Comparison of ENCODE assay signal across 16 cellular contexts in genomic region chr15:31212286-31212685, GRCh38.
DNase-seq lines count a peak whose midpoint lies in the region; ATAC-seq and TF ChIP-seq lines count a peak whose summit lies in the region.
"Had no signal": no experiment of that assay in that cellular context is flagged by ENCODE, and none has a peak within 500 bp of the region (broad histone marks: within the 10 kb centered on the region; RNA-seq: fewer than 3 reads in every experiment).

No MANE protein-coding gene starts in this region.

- no peak overlapping the region for H3K9ac ChIP-seq in muscle layer of colon (ENCODE audit: low read length)
- H3K9ac ChIP-seq: GM23248, parathyroid adenoma had no signal

- no peak overlapping the region for H3K4me3 Mint-ChIP-seq in activated T-helper 2 cell treated with anti-CD3 and anti-CD28 coated beads, Interferon-gamma antibody, Interleukin-2, Interleukin-4, amounts not matched to agents 10 μg/mL and 5 μg/mL and 100 μg/mL, durations not matched to agents 14 hours and 24 hours and 36 hours (ENCODE audit: low read depth)
- H3K4me3 Mint-ChIP-seq: stimulated activated naive CD8-positive, alpha-beta T cell treated with anti-CD3 and anti-CD28 coated beads, Interleukin-15, amount 100 ng/mL, for 72 hours had no signal

- H3K27me3 Mint-ChIP-seq in activated T-helper 2 cell treated with anti-CD3 and anti-CD28 coated beads, Interferon-gamma antibody, Interleukin-2, Interleukin-4, amounts not matched to agents 10 μg/mL and 5 μg/mL and 100 μg/mL, durations not matched to agents 14 hours and 24 hours and 36 hours (ENCODE audit: low read depth) = peaks cover 2% of the 10 kb centered on the region
- H3K27me3 Mint-ChIP-seq: stimulated activated naive CD8-positive, alpha-beta T cell treated with anti-CD3 and anti-CD28 coated beads, Interleukin-15, amount 100 ng/mL, for 72 hours had no signal

- H3K4me1 ChIP-seq in right cardiac atrium (ENCODE audit: control insufficient read depth, insufficient read depth, low read length) (peaks cover 4% of the 10 kb centered on the region), muscle layer of colon (ENCODE audit: insufficient read depth, low read length) (peaks cover 17% of the 10 kb centered on the region)
- H3K4me1 ChIP-seq: parathyroid adenoma had no signal

- H3K4me1 Mint-ChIP-seq in activated T-helper 2 cell treated with anti-CD3 and anti-CD28 coated beads, Interferon-gamma antibody, Interleukin-2, Interleukin-4, amounts not matched to agents 10 μg/mL and 5 μg/mL and 100 μg/mL, durations not matched to agents 14 hours and 24 hours and 36 hours (ENCODE audit: low read depth) = peaks cover 36% of the 10 kb centered on the region

- no peak for TF ChIP-seq CTCF in VCaP (conservative IDR thresholded peaks at IDR 0.05)

- peaks cover 15% of the 10 kb centered on the region for H3K9me3 Mint-ChIP-seq in activated T-helper 2 cell treated with anti-CD3 and anti-CD28 coated beads, Interferon-gamma antibody, Interleukin-2, Interleukin-4, amounts not matched to agents 10 μg/mL and 5 μg/mL and 100 μg/mL, durations not matched to agents 14 hours and 24 hours and 36 hours

- intact Hi-C loops in right cardiac atrium (cut with DNase I) (loop anchor here in 3 of 4 donors (5.0 to 10.0 kb wide), 3 partner anchors 113 to 225 kb away; partner anchors contain the start of gene KLF13 (in 1 of the 3)), left ventricle myocardium superior (cut with micrococcal nuclease) (loop anchor here (5.0 kb wide), 1 partner anchor 280 kb away; no protein-coding TSS in a partner anchor)
- intact Hi-C loops in activated T-helper 2 cell treated with anti-CD3 and anti-CD28 coated beads, Interferon-gamma antibody, Interleukin-2, Interleukin-4, amounts not matched to agents 10 μg/mL and 5 μg/mL and 100 μg/mL, durations not matched to agents 14 hours and 24 hours and 36 hours (cut with micrococcal nuclease) = no loop called here

- no peaks in the 10 kb centered on the region for H3K36me3 ChIP-seq in muscle layer of colon (ENCODE audit: insufficient read depth, low read length)
- H3K36me3 ChIP-seq: adrenal gland had no signal

- H3K9me3 ChIP-seq in right cardiac atrium (ENCODE audit: control insufficient read depth, low read length) = no peaks in the 10 kb centered on the region
- no peaks in the 10 kb centered on the region for H3K9me3 ChIP-seq in muscle layer of colon (ENCODE audit: low read length)
- H3K9me3 ChIP-seq: adrenal gland had no signal

- H3K36me3 Mint-ChIP-seq in activated T-helper 2 cell treated with anti-CD3 and anti-CD28 coated beads, Interferon-gamma antibody, Interleukin-2, Interleukin-4, amounts not matched to agents 10 μg/mL and 5 μg/mL and 100 μg/mL, durations not matched to agents 14 hours and 24 hours and 36 hours (ENCODE audit: low read depth) = peaks cover 9% of the 10 kb centered on the region

- DNase-seq in right cardiac atrium = peak in 2 of 3 donors; percentile 44 to 61
- DNase-seq in left ventricle myocardium superior = no peak
- DNase-seq in stimulated activated naive CD8-positive, alpha-beta T cell treated with anti-CD3 and anti-CD28 coated beads, Interleukin-15, Interleukin-2, amounts not matched to agents 100 U/mL and 50 U/mL, for 24 hours = no peak
- DNase-seq in NCI-H1930 (lab: John Stamatoyannopoulos, UW) = no peak
- DNase-seq in hepatic stellate cell (ENCODE audit: low spot score) = no peak
- no peak for DNase-seq in activated T-helper 2 cell treated with anti-CD3 and anti-CD28 coated beads, Interferon-gamma antibody, Interleukin-2, Interleukin-4, amounts not matched to agents 10 μg/mL and 5 μg/mL and 100 μg/mL, durations not matched to agents 14 hours and 24 hours and 36 hours (ENCODE audit: low spot score)
- DNase-seq: COR-L47; GM23248; KG1; SHP77 treated with DMSO at 0.1 percent for 48 hours; stimulated activated naive CD8-positive, alpha-beta T cell treated with anti-CD3 and anti-CD28 coated beads, Interleukin-15, amount 100 ng/mL, for 72 hours; T1000 had no signal

- ATAC-seq in right cardiac atrium (no peak), left ventricle myocardium superior (no peak)
- no peak for ATAC-seq in stimulated activated naive CD8-positive, alpha-beta T cell treated with anti-CD3 and anti-CD28 coated beads, Interleukin-15, Interleukin-2, amounts not matched to agents 100 U/mL and 50 U/mL, for 24 hours
- ATAC-seq: stimulated activated naive CD8-positive, alpha-beta T cell treated with anti-CD3 and anti-CD28 coated beads, Interleukin-15, amount 100 ng/mL, for 72 hours had no signal

- H3K27me3 ChIP-seq in right cardiac atrium (ENCODE audit: control insufficient read depth, insufficient read depth) (no peaks in the 10 kb centered on the region), muscle layer of colon (ENCODE audit: control insufficient read depth in 1 of 2, insufficient read depth in 2 of 2, low read length in 2 of 2) (no peaks in the 10 kb centered on the region)
- H3K27me3 ChIP-seq: adrenal gland had no signal

- H3K4me3 ChIP-seq in right cardiac atrium (ENCODE audit: low read length) (no peak overlapping the region), muscle layer of colon (ENCODE audit: low read depth in 1 of 2, low read length in 2 of 2) (no peak overlapping the region)
- H3K4me3 ChIP-seq: adrenal gland, GM23248 had no signal

- WGBS in right cardiac atrium = 33% methylated on average over 4 of the region's 4 CpGs

- H3K27ac Mint-ChIP-seq in activated T-helper 2 cell treated with anti-CD3 and anti-CD28 coated beads, Interferon-gamma antibody, Interleukin-2, Interleukin-4, amounts not matched to agents 10 μg/mL and 5 μg/mL and 100 μg/mL, durations not matched to agents 14 hours and 24 hours and 36 hours = no peak overlapping the region

- H3K27ac ChIP-seq in right cardiac atrium (ENCODE audit: low read length) (no peak overlapping the region), VCaP (peak overlapping the region; percentile 64), muscle layer of colon (ENCODE audit: low read depth, low read length) (peak overlapping the region; percentile 34)
- H3K27ac ChIP-seq: GM23248, parathyroid adenoma had no signal

Comparison
In these comparisons a context has a peak if more than half of its experiments do, and no peak if none do; other contexts are left out.
1. DNase-seq: peak in right cardiac atrium (2 of 3); none in left ventricle myocardium superior (single experiment), stimulated activated naive CD8-positive, alpha-beta T cell treated with anti-CD3 and anti-CD28 coated beads, Interleukin-15, Interleukin-2, amounts not matched to agents 100 U/mL and 50 U/mL, for 24 hours (single experiment), NCI-H1930 (0 of 2), hepatic stellate cell (single experiment) and activated T-helper 2 cell treated with anti-CD3 and anti-CD28 coated beads, Interferon-gamma antibody, Interleukin-2, Interleukin-4, amounts not matched to agents 10 μg/mL and 5 μg/mL and 100 μg/mL, durations not matched to agents 14 hours and 24 hours and 36 hours (single experiment).